ENCODE assay signal across 8 cellular contexts in the genomic region with DNA sequence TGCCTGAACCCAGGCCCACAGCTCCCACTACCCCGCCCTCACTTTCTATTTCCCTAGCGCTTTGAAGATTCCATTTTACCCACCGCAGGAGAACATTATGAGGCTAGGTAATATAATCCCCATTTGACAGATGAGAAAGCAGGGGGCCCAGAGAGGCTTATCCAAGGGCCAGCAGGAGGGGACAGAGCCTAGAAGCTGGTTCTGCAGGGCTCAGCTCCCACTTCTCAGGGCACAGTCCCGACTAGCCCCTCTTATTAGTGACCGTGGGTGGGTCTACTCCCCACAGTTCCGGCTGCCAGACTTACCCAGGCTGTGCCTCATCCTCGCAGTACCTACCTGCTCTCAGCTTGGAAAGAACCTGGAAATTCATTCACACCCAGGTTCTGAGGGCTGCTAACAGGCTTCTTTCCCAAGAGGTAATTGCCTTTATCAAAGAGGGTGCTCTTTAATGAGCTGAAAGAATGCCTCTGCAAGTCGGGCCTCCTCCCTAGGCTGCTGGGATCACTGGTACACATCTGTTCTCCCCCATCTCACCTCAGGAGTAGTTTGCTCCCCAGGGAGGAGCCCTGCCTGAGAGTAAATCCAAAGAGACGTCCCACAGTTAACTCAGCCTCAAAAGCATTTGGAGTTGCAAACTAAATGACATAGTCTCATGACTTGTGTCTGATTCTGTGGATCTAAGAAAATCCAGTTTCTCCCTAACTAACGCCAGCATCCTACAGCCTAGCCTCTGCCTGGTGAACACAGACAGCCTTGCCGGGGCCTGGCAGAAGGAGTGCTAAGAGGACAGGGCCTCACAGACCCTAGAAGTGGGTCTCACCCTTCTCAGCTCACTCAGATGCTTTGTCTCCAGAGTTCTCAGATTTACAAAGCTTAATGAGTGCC.
DNase-seq lines count a peak whose midpoint lies in the region; ATAC-seq and TF ChIP-seq lines count a peak whose summit lies in the region.

No MANE protein-coding gene starts in this region.

- H3K9me3 ChIP-seq in right atrium auricular region, result peaks cover 0 to 8% of the 10 kb centered on the region in 2 donors

- peaks cover 20 to 26% of the 10 kb centered on the region in 2 donors for H3K9me3 Mint-ChIP-seq in stimulated activated naive B cell treated with anti-CD40 and anti-IgM and Interleukin-4, amounts not matched to agents 10 μg/mL and 1 μg/mL and 100 μg/mL, for 72 hours

- peak overlapping the region; percentile 57 for H3K27ac ChIP-seq in HL-60 (replicated peaks)
- H3K27ac ChIP-seq in right atrium auricular region, result peak overlapping the region; percentile 72 to 75

- H3K27me3 ChIP-seq in GM06990 (replicated peaks; ENCODE audit: control insufficient read depth, insufficient read depth, low read length) (no peaks in the 10 kb centered on the region), HL-60 (ENCODE audit: insufficient read depth, poor library complexity, severe bottlenecking) (no peaks in the 10 kb centered on the region), right atrium auricular region (no peaks in the 10 kb centered on the region)

- peaks cover 65 to 95% of the 10 kb centered on the region in 2 donors for H3K4me1 Mint-ChIP-seq in stimulated activated naive B cell treated with anti-CD40 and anti-IgM and Interleukin-4, amounts not matched to agents 10 μg/mL and 1 μg/mL and 100 μg/mL, for 72 hours

- peak overlapping the region; percentile 72 to 74 for H3K4me3 Mint-ChIP-seq in stimulated activated naive B cell treated with anti-CD40 and anti-IgM and Interleukin-4, amounts not matched to agents 10 μg/mL and 1 μg/mL and 100 μg/mL, for 72 hours

- no peaks in the 10 kb centered on the region for H3K27me3 Mint-ChIP-seq in stimulated activated naive B cell treated with anti-CD40 and anti-IgM and Interleukin-4, amounts not matched to agents 10 μg/mL and 1 μg/mL and 100 μg/mL, for 72 hours

- TF ChIP-seq CTCF in GM06990 (IDR thresholded peaks at IDR 0.05; ENCODE audit: insufficient read depth, low read length, poor library complexity, severe bottlenecking) (peak; percentile 10), HL-60 (IDR thresholded peaks at IDR 0.05; ENCODE audit: insufficient read depth, low read length) (no peak), right atrium auricular region (IDR thresholded peaks at IDR 0.05) (no peak)

- peak overlapping the region; percentile 95 for H3K27ac Mint-ChIP-seq in stimulated activated naive B cell treated with anti-CD40 and anti-IgM and Interleukin-4, amounts not matched to agents 10 μg/mL and 1 μg/mL and 100 μg/mL, for 72 hours

- peaks cover 0 to 35% of the 10 kb centered on the region in 2 donors for H3K4me1 ChIP-seq in right atrium auricular region

- DNase-seq in GM06990 (ENCODE audit: extremely low read depth, insufficient read length) (peak; percentile 46), HL-60 (ENCODE audit: low read depth in 1 of 2, low spot score in 1 of 2) (no peak), right atrium auricular region (ENCODE audit: low spot score) (no peak), midbrain (lab: John Stamatoyannopoulos, UW) (no peak), putamen (ENCODE audit: low spot score) (no peak)
- peak; percentile 68 for DNase-seq in activated CD8-positive, alpha-beta memory T cell treated with anti-CD3 and anti-CD28 coated beads, Interleukin-2, amount 50 U/mL, for 48 hours
- DNase-seq in stimulated activated naive B cell treated with anti-CD40 and anti-IgM and Interleukin-4, amounts not matched to agents 10 μg/mL and 1 μg/mL and 100 μg/mL, for 72 hours, result no peak

- H3K4me3 ChIP-seq in GM06990 (replicated peaks; ENCODE audit: low read depth, low read length), result peak overlapping the region; percentile 0; the same call in 1 of the 2 replicates
- H3K4me3 ChIP-seq in HL-60 (replicated peaks; ENCODE audit: insufficient read depth, low read length), result no peak overlapping the region
- no peak overlapping the region for H3K4me3 ChIP-seq in right atrium auricular region

- H3K36me3 ChIP-seq in GM06990 (ENCODE audit: control insufficient read depth, insufficient read depth, low read length) (no peaks in the 10 kb centered on the region), right atrium auricular region (no peaks in the 10 kb centered on the region)

- ATAC-seq in GM21447 (IDR thresholded peaks at IDR 0.05; ENCODE audit: unreplicated experiment), result peak; percentile 33
- ATAC-seq in stimulated activated naive B cell treated with anti-CD40 and anti-IgM and Interleukin-4, amounts not matched to agents 10 μg/mL and 1 μg/mL and 100 μg/mL, for 72 hours (replicated peaks), result peak; percentile 58 to 61

- peaks cover 10 to 22% of the 10 kb centered on the region in 2 donors for H3K36me3 Mint-ChIP-seq in stimulated activated naive B cell treated with anti-CD40 and anti-IgM and Interleukin-4, amounts not matched to agents 10 μg/mL and 1 μg/mL and 100 μg/mL, for 72 hours

Comparison
In these comparisons a context has a peak if more than half of its experiments do, and no peak if none do; other contexts are left out.
1. DNase-seq: peak in GM06990 (single experiment) and activated CD8-positive, alpha-beta memory T cell treated with anti-CD3 and anti-CD28 coated beads, Interleukin-2, amount 50 U/mL, for 48 hours (single experiment); none in HL-60 (0 of 2), right atrium auricular region (single experiment), stimulated activated naive B cell treated with anti-CD40 and anti-IgM and Interleukin-4, amounts not matched to agents 10 μg/mL and 1 μg/mL and 100 μg/mL, for 72 hours (single experiment), midbrain (single experiment) and putamen (single experiment).